Comparison of ENCODE assay signal across 1 cellular context in genomic region chr3:112425382-112425781, GRCh38.
TF ChIP-seq lines count a peak whose summit lies in the region.

No MANE protein-coding gene starts in this region.

TF ChIP-seq in GM23338, 12 proteins besides CTCF, POLR2A, EP300 and RAD21 (continued from another document):
- no peak for TF ChIP-seq REST (IDR thresholded peaks at IDR 0.05; ENCODE audit: unreplicated experiment)
- TF ChIP-seq EZH2phosphoT487 (IDR thresholded peaks at IDR 0.05; ENCODE audit: unreplicated experiment), result no peak
- no peak for TF ChIP-seq POLR2AphosphoS5 (IDR thresholded peaks at IDR 0.05; ENCODE audit: low read depth)
- no peak for TF ChIP-seq EZH2 (IDR thresholded peaks at IDR 0.05; ENCODE audit: low read depth, unreplicated experiment)
- no peak for TF ChIP-seq ZNF331 (CRISPR knock-in tag; IDR thresholded peaks at IDR 0.05; ENCODE audit: low read depth)
- TF ChIP-seq STAT1 (IDR thresholded peaks at IDR 0.05; ENCODE audit: unreplicated experiment), result no peak
- no peak for TF ChIP-seq NANOG (IDR thresholded peaks at IDR 0.05; ENCODE audit: borderline replicate concordance)
